In genomic region chr3:104646196-104646595, GRCh38 we compare ENCODE assay signal across 31 cellular contexts.
"Had no signal": no experiment of that assay in that cellular context is flagged by ENCODE, and none has a peak within 500 bp of the region (broad histone marks: within the 10 kb centered on the region; RNA-seq: fewer than 3 reads in every experiment).

No MANE protein-coding gene starts in this region.

- DNase-seq: activated B cell treated with CpG ODN at 0.5 μM for 24 hours; activated CD4-positive, alpha-beta memory T cell treated with anti-CD3 and anti-CD28 coated beads for 36 hours; activated CD4-positive, alpha-beta T cell treated with anti-CD3 and anti-CD28 coated beads for 4 hours; activated CD4-positive, alpha-beta T cell treated with anti-CD3 and anti-CD28 coated beads, Interleukin-2, amount 50 U/mL, for 1 hour; activated CD4-positive, CD25-positive, alpha-beta regulatory T cell treated with anti-CD3 and anti-CD28 coated beads, Interleukin-2, amount 50 U/mL, for 72 hours; activated CD8-positive, alpha-beta memory T cell treated with anti-CD3 and anti-CD28 coated beads, Interleukin-2, amount 50 U/mL, for 4 hours; activated gamma-delta T cell treated with Interleukin-2 at 50 U/mL for 16 hours; activated naive CD4-positive, alpha-beta T cell treated with anti-CD3 and anti-CD28 coated beads for 36 hours; activated T-cell treated with anti-CD3 and anti-CD28 coated beads for 4 hours; activated T-cell treated with anti-CD3 and anti-CD28 coated beads, Interleukin-2, amount 50 U/mL, for 4 hours; anterior cingulate cortex; MM.1S; NCI-H1092 treated with DMSO at 0.1 percent for 48 hours; NCI-H1694; NCI-H2029; NCI-H345; NCI-H524 treated with DMSO at 0.1 percent for 48 hours; NCI-H748 treated with DMSO at 0.1 percent for 48 hours; NK-92 treated with Interleukin-12 subunit alpha and Interleukin-12 subunit beta, amount 100 ng/mL, for 24 hours; PC-3; SIG-M5; T-helper 1 cell; T-helper 2 cell; T-helper 9 cell had no signal

- ATAC-seq: activated naive CD4-positive, alpha-beta T cell treated with anti-CD3 and anti-CD28 coated beads, Interleukin-2, amount 50 U/mL, for 72 hours; activated T-cell treated with anti-CD3 and anti-CD28 coated beads, Interleukin-2, amount 50 U/mL, for 4 hours; PC-3; Right ventricle myocardium inferior; SK-N-SH treated with all-trans-retinoic acid at 6 μM for 48 hours had no signal

- H3K27me3 ChIP-seq: cardiac muscle cell had no signal

- H3K36me3 ChIP-seq: cardiac muscle cell had no signal

- H3K27ac ChIP-seq: cardiac muscle cell, KMS-11, RWPE1, VCaP had no signal

- H3K4me3 ChIP-seq: cardiac muscle cell had no signal
